In genomic region chr1:29777522-29777921, GRCh38 we compare ENCODE assay signal across 22 cellular contexts.
DNase-seq lines count a peak whose midpoint lies in the region; ATAC-seq and TF ChIP-seq lines count a peak whose summit lies in the region.
"Had no signal": no experiment of that assay in that cellular context is flagged by ENCODE, and none has a peak within 500 bp of the region (broad histone marks: within the 10 kb centered on the region; RNA-seq: fewer than 3 reads in every experiment).

No MANE protein-coding gene starts in this region.

- CTCF ChIA-PET in activated CD8-positive, alpha-beta memory T cell treated with anti-CD3 and anti-CD28 coated beads, Interleukin-2, amount 10 ng/mL, durations not matched to agents 7 days and 5 days (lab: Charles Lee): no interaction called here
- CTCF ChIA-PET in activated CD8-positive, alpha-beta T cell treated with anti-CD3 and anti-CD28 coated beads for 36 hours (lab: Charles Lee): no interaction called here

- POLR2A ChIA-PET in activated CD8-positive, alpha-beta T cell treated with anti-CD3 and anti-CD28 coated beads for 36 hours (lab: Charles Lee): no interaction called here

- H3K4me1 Mint-ChIP-seq in activated CD8-positive, alpha-beta memory T cell treated with anti-CD3 and anti-CD28 coated beads, Interleukin-2, amount 10 ng/mL, durations not matched to agents 7 days and 5 days: peaks cover 11% of the 10 kb centered on the region
- H3K4me1 Mint-ChIP-seq in activated CD8-positive, alpha-beta T cell treated with anti-CD3 and anti-CD28 coated beads for 36 hours (ENCODE audit: low read depth): no peaks in the 10 kb centered on the region
- peaks cover 11% of the 10 kb centered on the region for H3K4me1 Mint-ChIP-seq in activated T-helper 1 cell treated with anti-CD3 and anti-CD28 coated beads, Interleukin-12 subunit alpha, Interleukin-12 subunit beta, Interleukin-2, Interleukin-4 antibody, amounts not matched to agents 30 ng/mL and 10 ng/mL and 1 ng/mL, durations not matched to agents 14 hours and 24 hours and 36 hours (ENCODE audit: low read depth)
- no peaks in the 10 kb centered on the region for H3K4me1 Mint-ChIP-seq in nephron progenitor cell
- H3K4me1 Mint-ChIP-seq: CD14-positive monocyte; CD8-positive, alpha-beta memory T cell; GM23338; H9 had no signal

- H3K9me3 Mint-ChIP-seq in activated CD8-positive, alpha-beta memory T cell treated with anti-CD3 and anti-CD28 coated beads, Interleukin-2, amount 10 ng/mL, durations not matched to agents 7 days and 5 days (ENCODE audit: low read depth): no peaks in the 10 kb centered on the region
- H3K9me3 Mint-ChIP-seq in activated CD8-positive, alpha-beta T cell treated with anti-CD3 and anti-CD28 coated beads for 36 hours: no peaks in the 10 kb centered on the region
- peaks cover 16% of the 10 kb centered on the region for H3K9me3 Mint-ChIP-seq in activated T-helper 1 cell treated with anti-CD3 and anti-CD28 coated beads, Interleukin-12 subunit alpha, Interleukin-12 subunit beta, Interleukin-2, Interleukin-4 antibody, amounts not matched to agents 30 ng/mL and 10 ng/mL and 1 ng/mL, durations not matched to agents 14 hours and 24 hours and 36 hours
- peaks cover 22% of the 10 kb centered on the region for H3K9me3 Mint-ChIP-seq in nephron progenitor cell

- ATAC-seq in activated CD8-positive, alpha-beta memory T cell treated with anti-CD3 and anti-CD28 coated beads, Interleukin-2, amount 10 ng/mL, durations not matched to agents 7 days and 5 days: no peak
- ATAC-seq in activated CD8-positive, alpha-beta T cell treated with anti-CD3 and anti-CD28 coated beads for 36 hours: peak; percentile 37
- ATAC-seq: A549, GM12878, GM23338, HCT116 had no signal

- peaks cover 35% of the 10 kb centered on the region for H3K27me3 Mint-ChIP-seq in activated CD8-positive, alpha-beta memory T cell treated with anti-CD3 and anti-CD28 coated beads, Interleukin-2, amount 10 ng/mL, durations not matched to agents 7 days and 5 days
- peaks cover 22% of the 10 kb centered on the region for H3K27me3 Mint-ChIP-seq in activated CD8-positive, alpha-beta T cell treated with anti-CD3 and anti-CD28 coated beads for 36 hours
- peaks cover 6% of the 10 kb centered on the region for H3K27me3 Mint-ChIP-seq in activated T-helper 1 cell treated with anti-CD3 and anti-CD28 coated beads, Interleukin-12 subunit alpha, Interleukin-12 subunit beta, Interleukin-2, Interleukin-4 antibody, amounts not matched to agents 30 ng/mL and 10 ng/mL and 1 ng/mL, durations not matched to agents 14 hours and 24 hours and 36 hours (ENCODE audit: insufficient read depth)
- H3K27me3 Mint-ChIP-seq in nephron progenitor cell (ENCODE audit: low read depth, poor library complexity): peaks cover 27% of the 10 kb centered on the region

- no peak for TF ChIP-seq CTCF in activated CD8-positive, alpha-beta T cell treated with anti-CD3 and anti-CD28 coated beads for 36 hours (IDR thresholded peaks at IDR 0.05)
- TF ChIP-seq CTCF in nephron progenitor cell (IDR thresholded peaks at IDR 0.05): no peak

- intact Hi-C loops in activated CD8-positive, alpha-beta T cell treated with anti-CD3 and anti-CD28 coated beads for 36 hours (cut with micrococcal nuclease): no loop called here
- intact Hi-C loops in activated T-helper 1 cell treated with anti-CD3 and anti-CD28 coated beads, Interleukin-12 subunit alpha, Interleukin-12 subunit beta, Interleukin-2, Interleukin-4 antibody, amounts not matched to agents 30 ng/mL and 10 ng/mL and 1 ng/mL, durations not matched to agents 14 hours and 24 hours and 36 hours (cut with micrococcal nuclease): loop anchor here (1.0 kb wide), 1 partner anchor 65 kb away; no protein-coding TSS in a partner anchor

- peak; percentile 40 for DNase-seq in activated CD8-positive, alpha-beta memory T cell treated with anti-CD3 and anti-CD28 coated beads, Interleukin-2, amount 10 ng/mL, durations not matched to agents 7 days and 5 days
- no peak for DNase-seq in activated CD8-positive, alpha-beta memory T cell treated with anti-CD3 and anti-CD28 coated beads, Interleukin-2, amount 50 U/mL, for 4 hours
- DNase-seq in activated CD8-positive, alpha-beta T cell treated with anti-CD3 and anti-CD28 coated beads for 36 hours: no peak
- peak; percentile 7 for DNase-seq in activated T-helper 1 cell treated with anti-CD3 and anti-CD28 coated beads, Interleukin-12 subunit alpha, Interleukin-12 subunit beta, Interleukin-2, Interleukin-4 antibody, amounts not matched to agents 30 ng/mL and 10 ng/mL and 1 ng/mL, durations not matched to agents 14 hours and 24 hours and 36 hours (ENCODE audit: low spot score)
- DNase-seq in nephron progenitor cell (no peak), NCI-H2081 (lab: John Stamatoyannopoulos, UW) (no peak)
- DNase-seq: 8988T; ACHN; AML-193; BE2C; CD4-positive, alpha-beta T cell; CD8-positive, alpha-beta memory T cell; DMS 273 treated with DMSO at 0.1 percent for 48 hours; DMS79; EL; GDM1; H9 had no signal

- H3K36me3 Mint-ChIP-seq in activated CD8-positive, alpha-beta memory T cell treated with anti-CD3 and anti-CD28 coated beads, Interleukin-2, amount 10 ng/mL, durations not matched to agents 7 days and 5 days: no peaks in the 10 kb centered on the region
- no peaks in the 10 kb centered on the region for H3K36me3 Mint-ChIP-seq in activated CD8-positive, alpha-beta T cell treated with anti-CD3 and anti-CD28 coated beads for 36 hours (ENCODE audit: low read depth)
- peaks cover 1% of the 10 kb centered on the region for H3K36me3 Mint-ChIP-seq in activated T-helper 1 cell treated with anti-CD3 and anti-CD28 coated beads, Interleukin-12 subunit alpha, Interleukin-12 subunit beta, Interleukin-2, Interleukin-4 antibody, amounts not matched to agents 30 ng/mL and 10 ng/mL and 1 ng/mL, durations not matched to agents 14 hours and 24 hours and 36 hours (ENCODE audit: low read depth)
- H3K36me3 Mint-ChIP-seq in nephron progenitor cell (ENCODE audit: low read depth): no peaks in the 10 kb centered on the region
- H3K36me3 Mint-ChIP-seq: CD14-positive monocyte; CD8-positive, alpha-beta memory T cell had no signal

- H3K27ac Mint-ChIP-seq in activated CD8-positive, alpha-beta memory T cell treated with anti-CD3 and anti-CD28 coated beads, Interleukin-2, amount 10 ng/mL, durations not matched to agents 7 days and 5 days: no peak overlapping the region
- H3K27ac Mint-ChIP-seq in activated CD8-positive, alpha-beta T cell treated with anti-CD3 and anti-CD28 coated beads for 36 hours: no peak overlapping the region
- peak overlapping the region; percentile 38 for H3K27ac Mint-ChIP-seq in activated T-helper 1 cell treated with anti-CD3 and anti-CD28 coated beads, Interleukin-12 subunit alpha, Interleukin-12 subunit beta, Interleukin-2, Interleukin-4 antibody, amounts not matched to agents 30 ng/mL and 10 ng/mL and 1 ng/mL, durations not matched to agents 14 hours and 24 hours and 36 hours
- H3K27ac Mint-ChIP-seq in nephron progenitor cell: no peak overlapping the region
- H3K27ac Mint-ChIP-seq: CD4-positive, alpha-beta T cell; CD8-positive, alpha-beta memory T cell; GM23338 had no signal

- no peak overlapping the region for H3K4me3 Mint-ChIP-seq in activated CD8-positive, alpha-beta memory T cell treated with anti-CD3 and anti-CD28 coated beads, Interleukin-2, amount 10 ng/mL, durations not matched to agents 7 days and 5 days
- H3K4me3 Mint-ChIP-seq in activated CD8-positive, alpha-beta T cell treated with anti-CD3 and anti-CD28 coated beads for 36 hours: no peak overlapping the region
- no peak overlapping the region for H3K4me3 Mint-ChIP-seq in activated T-helper 1 cell treated with anti-CD3 and anti-CD28 coated beads, Interleukin-12 subunit alpha, Interleukin-12 subunit beta, Interleukin-2, Interleukin-4 antibody, amounts not matched to agents 30 ng/mL and 10 ng/mL and 1 ng/mL, durations not matched to agents 14 hours and 24 hours and 36 hours
- H3K4me3 Mint-ChIP-seq in nephron progenitor cell: no peak overlapping the region
- H3K4me3 Mint-ChIP-seq: CD14-positive monocyte; CD4-positive, alpha-beta T cell; CD8-positive, alpha-beta memory T cell; GM23338; H9 had no signal

Comparison
In these comparisons a context has a peak if more than half of its experiments do, and no peak if none do; other contexts are left out.
1. DNase-seq: peak in activated CD8-positive, alpha-beta memory T cell treated with anti-CD3 and anti-CD28 coated beads, Interleukin-2, amount 10 ng/mL, durations not matched to agents 7 days and 5 days (single experiment) and activated T-helper 1 cell treated with anti-CD3 and anti-CD28 coated beads, Interleukin-12 subunit alpha, Interleukin-12 subunit beta, Interleukin-2, Interleukin-4 antibody, amounts not matched to agents 30 ng/mL and 10 ng/mL and 1 ng/mL, durations not matched to agents 14 hours and 24 hours and 36 hours (single experiment); none in activated CD8-positive, alpha-beta memory T cell treated with anti-CD3 and anti-CD28 coated beads, Interleukin-2, amount 50 U/mL, for 4 hours (single experiment), activated CD8-positive, alpha-beta T cell treated with anti-CD3 and anti-CD28 coated beads for 36 hours (single experiment), nephron progenitor cell (single experiment) and NCI-H2081 (0 of 2).